Comparison of ENCODE assay signal across 7 cellular contexts in genomic region chr7:131057015-131057518, GRCh38.
A peak's percentile ranks its signal among the peaks of the same experiment; 100 is the strongest.
DNase-seq lines count a peak whose midpoint lies in the region; ATAC-seq and TF ChIP-seq lines count a peak whose summit lies in the region.

No MANE protein-coding gene starts in this region.

- DNase-seq in astrocyte of the spinal cord (ENCODE audit: low read depth, low spot score), result peak; percentile 93
- DNase-seq in lower lobe of right lung, result no peak
- DNase-seq in T1000 (lab: John Stamatoyannopoulos, UW), result no peak
- no peak for DNase-seq in NOMO-1 (lab: John Stamatoyannopoulos, UW; ENCODE audit: unreplicated experiment in 2 of 2)
- DNase-seq in NCI-H1105 (lab: John Stamatoyannopoulos, UW), result no peak

- H3K27me3 ChIP-seq in lower lobe of right lung (ENCODE audit: low read depth), result no peaks in the 10 kb centered on the region

- peaks cover 81% of the 10 kb centered on the region for H3K4me1 ChIP-seq in lower lobe of right lung

- peaks cover 8% of the 10 kb centered on the region for H3K36me3 ChIP-seq in lower lobe of right lung

- intact Hi-C loops in lower lobe of right lung (cut with DNase I), result no loop called here

- in situ Hi-C loops in astrocyte of the spinal cord (cut with HindIII; ENCODE audit: low sequenced_read_pairs), result no loop called here

- no peaks in the 10 kb centered on the region for H3K9me3 ChIP-seq in lower lobe of right lung

- H3K4me3 ChIP-seq in astrocyte of the spinal cord (ENCODE audit: low read depth, low read length) (no peak overlapping the region), lower lobe of right lung (no peak overlapping the region)

- no peak for TF ChIP-seq CTCF in astrocyte of the spinal cord (IDR thresholded peaks at IDR 0.05; ENCODE audit: low read depth, low read length)
- no peak for TF ChIP-seq CTCF in lower lobe of right lung (IDR thresholded peaks at IDR 0.05)

- ATAC-seq in GM19395 (IDR thresholded peaks at IDR 0.05; ENCODE audit: unreplicated experiment) (peak; percentile 88), HG03520 (IDR thresholded peaks at IDR 0.05; ENCODE audit: unreplicated experiment) (peak; percentile 58), lower lobe of right lung (peak; percentile 79 to 81)

- peak overlapping the region; percentile 79 for H3K27ac ChIP-seq in lower lobe of right lung
